ENCODE assay signal across 9 cellular contexts in genomic region chr2:66576381-66577330, GRCh38.
DNase-seq lines count a peak whose midpoint lies in the region; ATAC-seq, FAIRE-seq and TF ChIP-seq lines count a peak whose summit lies in the region.
"Had no signal": no experiment of that assay in that cellular context is flagged by ENCODE, and none has a peak within 500 bp of the region (broad histone marks: within the 10 kb centered on the region; RNA-seq: fewer than 3 reads in every experiment).

No MANE protein-coding gene starts in this region.

- intact Hi-C loops in PC-3 (cut with micrococcal nuclease): loop anchor here (5.0 to 10.0 kb wide), 7 partner anchors 648 to 1271 kb away; partner anchors contain the start of gene ETAA1

- H3K4me3 ChIP-seq in PC-3 (ENCODE audit: low read length) (peak overlapping the region; percentile 76), foreskin fibroblast (ENCODE audit: low read depth in 1 of 2, low read length in 2 of 2) (peak overlapping the region; percentile 50 to 56), parathyroid adenoma (ENCODE audit: low read depth, low read length) (peak overlapping the region; percentile 54)

- no TSS peak for BruUV-seq in PC-3 (replicated peaks; lab: Mats Ljungman, UMichigan)

- H3K27me3 ChIP-seq in PC-3 (ENCODE audit: low read length) (peaks cover 54% of the 10 kb centered on the region), parathyroid adenoma (ENCODE audit: control insufficient read depth, insufficient read depth, low read length) (peaks cover 7% of the 10 kb centered on the region)

- H3K9me3 ChIP-seq in PC-3 (ENCODE audit: low read length) (no peaks in the 10 kb centered on the region), parathyroid adenoma (ENCODE audit: control insufficient read depth, low read length) (no peaks in the 10 kb centered on the region)

- no peaks in the 10 kb centered on the region for H4K20me1 ChIP-seq in PC-3 (ENCODE audit: low read length)

- DNase-seq in COLO668 (lab: John Stamatoyannopoulos, UW; ENCODE audit: unreplicated experiment): peak; percentile 35
- DNase-seq in PC-3: peak; percentile 39
- DNase-seq in foreskin fibroblast: peak in 1 of 2 donors; percentile 70
- no peak for DNase-seq in stimulated activated CD4-positive, alpha-beta T cell treated with anti-CD3 and anti-CD28 coated beads, Interleukin-1b, Interleukin-23, amount 100 ng/mL, for 48 hours
- no peak for DNase-seq in SW 1271 (lab: John Stamatoyannopoulos, UW)
- no peak for DNase-seq in GM19239 (ENCODE audit: insufficient read length, low spot score)
- no peak for DNase-seq in hypothalamus (lab: John Stamatoyannopoulos, UW)
- DNase-seq: stimulated activated naive CD4-positive, alpha-beta T cell had no signal

- peaks cover 17% of the 10 kb centered on the region for H3K4me1 ChIP-seq in PC-3 (ENCODE audit: insufficient read depth, low read length)
- no peaks in the 10 kb centered on the region for H3K4me1 ChIP-seq in parathyroid adenoma

- TF ChIP-seq CTCF in PC-3 (conservative IDR thresholded peaks at IDR 0.05; ENCODE audit: low read depth, low read length) (no peak; the same call in 1 of the 2 replicates), foreskin fibroblast (IDR thresholded peaks at IDR 0.05; ENCODE audit: low read depth, low read length) (no peak), parathyroid adenoma (IDR thresholded peaks at IDR 0.05) (no peak)

- no peaks in the 10 kb centered on the region for H3K9me2 ChIP-seq in PC-3 (replicated peaks; ENCODE audit: low read length)

- H3K36me3 ChIP-seq in PC-3 (ENCODE audit: low read depth, low read length) (no peaks in the 10 kb centered on the region), parathyroid adenoma (ENCODE audit: control insufficient read depth, insufficient read depth, low read length) (no peaks in the 10 kb centered on the region)

- H3K4me2 ChIP-seq in PC-3 (ENCODE audit: low read length) (peak overlapping the region; percentile 98), parathyroid adenoma (ENCODE audit: low read length) (peak overlapping the region; percentile 79)

- H3F3A ChIP-seq in PC-3 (ENCODE audit: low read length, unreplicated experiment): no peaks in the 10 kb centered on the region

- no peaks in the 10 kb centered on the region for H3K79me2 ChIP-seq in PC-3 (ENCODE audit: low read length)
- H3K79me2 ChIP-seq in parathyroid adenoma: no peaks in the 10 kb centered on the region

- H3K9ac ChIP-seq in PC-3 (ENCODE audit: low read length): 0 out of 2 replicates have a peak overlapping the region, but pooled peaks have one; percentile 1
- H3K9ac ChIP-seq in parathyroid adenoma: no peak overlapping the region

- CTCF ChIA-PET in PC-3 (lab: Charles Lee): interaction anchor here (1.0 kb wide), 1 partner anchor 147 kb away, joined by 4 read pairs; no protein-coding TSS in a partner anchor

- FAIRE-seq in GM19239 (lab: Jason Lieb, UNC): no peak

- H2AFZ ChIP-seq in PC-3 (ENCODE audit: low read length) (peak overlapping the region; percentile 78), parathyroid adenoma (no peak overlapping the region)

- peak; percentile 53 for ATAC-seq in PC-3

- no peak overlapping the region for H3K27ac ChIP-seq in PC-3 (ENCODE audit: low read length)
- H3K27ac ChIP-seq in parathyroid adenoma: no peak overlapping the region

- POLR2A ChIA-PET in PC-3 (lab: Charles Lee; ENCODE audit: unreplicated experiment): no interaction called here

Comparison
In these comparisons a context has a peak if more than half of its experiments do, and no peak if none do; other contexts are left out.
1. DNase-seq: peak in COLO668 (single experiment) and PC-3 (single experiment); none in stimulated activated CD4-positive, alpha-beta T cell treated with anti-CD3 and anti-CD28 coated beads, Interleukin-1b, Interleukin-23, amount 100 ng/mL, for 48 hours (single experiment), SW 1271 (0 of 2), GM19239 (single experiment) and hypothalamus (0 of 51).
2. Peak in every context shown above with its lines, with median percentiles within 50 percentile points of each other: H3K4me3 ChIP-seq.